In the genomic region with DNA sequence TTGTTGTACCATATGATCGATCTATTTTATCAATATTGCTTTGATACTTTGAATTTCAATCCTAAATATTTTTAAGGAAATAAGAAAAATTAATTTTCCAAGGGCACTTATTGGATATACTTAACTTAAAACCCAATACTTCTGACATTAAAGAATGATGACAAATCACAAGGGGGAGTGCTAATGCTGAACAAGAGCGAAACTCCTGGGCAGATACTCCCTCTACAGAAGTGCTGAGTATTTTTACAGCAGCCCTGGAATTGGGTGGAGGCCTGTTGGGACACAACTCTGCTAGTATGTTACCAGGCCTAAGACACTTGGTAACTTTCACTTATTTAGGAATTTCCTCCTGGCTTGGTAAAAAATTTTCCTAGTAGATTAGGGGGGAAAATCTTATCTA, we compare ENCODE assay signal across 9 cellular contexts. TPM values are rescaled to one million over a fixed set of nuclear protein-coding genes. Genes with fewer than 3 reads are reported as not detected.
A peak's percentile ranks its signal among the peaks of the same experiment; 100 is the strongest.
DNase-seq lines count a peak whose midpoint lies in the region; ATAC-seq and TF ChIP-seq lines count a peak whose summit lies in the region.
"Had no signal": no experiment of that assay in that cellular context is flagged by ENCODE, and none has a peak within 500 bp of the region (broad histone marks: within the 10 kb centered on the region; RNA-seq: fewer than 3 reads in every experiment).

No MANE protein-coding gene starts in this region.

- TF ChIP-seq RAD21 in Ishikawa (IDR thresholded peaks at IDR 0.05; ENCODE audit: low read depth): peak; percentile 16; the same call in 1 of the 2 replicates

- no peaks in the 10 kb centered on the region for H3K27me3 ChIP-seq in body of pancreas
- no peaks in the 10 kb centered on the region for H3K27me3 ChIP-seq in esophagus squamous epithelium

- DNase-seq in AG10803 (ENCODE audit: low read depth): peak; percentile 60
- peak; percentile 26 for DNase-seq in cerebellar cortex (ENCODE audit: low spot score)
- DNase-seq in left lobe of liver (ENCODE audit: low spot score): no peak
- no peak for DNase-seq in body of pancreas
- no peak for DNase-seq in esophagus squamous epithelium (lab: John Stamatoyannopoulos, UW)
- DNase-seq: NCI-H526 treated with DMSO at 0.1 percent for 48 hours had no signal

- H3K27ac ChIP-seq in body of pancreas: no peak overlapping the region
- peak overlapping the region in 2 of 4 donors; percentile 25 to 57 for H3K27ac ChIP-seq in esophagus squamous epithelium

- intact Hi-C loops in body of pancreas (cut with DNase I): no loop called here
- intact Hi-C loops in esophagus squamous epithelium (cut with DNase I): no loop called here

- H3K36me3 ChIP-seq in body of pancreas (replicated peaks in 1 of 2; ENCODE audit: insufficient read depth in 1 of 2, low read depth in 2 of 2) (no peaks in the 10 kb centered on the region), esophagus squamous epithelium (peaks cover 6 to 91% (median 22%) of the 10 kb centered on the region in 3 donors)

- TF ChIP-seq EP300 in Ishikawa (IDR thresholded peaks at IDR 0.05; ENCODE audit: borderline replicate concordance): no peak

- no peak for TF ChIP-seq POLR2A in body of pancreas (IDR thresholded peaks at IDR 0.05)
- no peak for TF ChIP-seq POLR2A in esophagus squamous epithelium (IDR thresholded peaks at IDR 0.05)

- H3K4me3 ChIP-seq in AG10803 (ENCODE audit: low read length) (no peak overlapping the region), body of pancreas (no peak overlapping the region), esophagus squamous epithelium (no peak overlapping the region)

- ATAC-seq in left lobe of liver: peak; percentile 74
- ATAC-seq in body of pancreas: no peak
- no peak for ATAC-seq in HG03520 (IDR thresholded peaks at IDR 0.05; ENCODE audit: unreplicated experiment)
- ATAC-seq in HG02938 (IDR thresholded peaks at IDR 0.05; ENCODE audit: unreplicated experiment): no peak

- WGBS in body of pancreas, 2 donors: 84% methylated on average over 2 of the region's 2 CpGs
- 59 to 67% methylated on average over 2 of the region's 2 CpGs for WGBS in esophagus squamous epithelium, 2 donors

- H3K9me3 ChIP-seq in body of pancreas (peaks cover 0 to 8% (median 0%) of the 10 kb centered on the region in 3 donors), esophagus squamous epithelium (peaks cover 0 to 6% (median 3%) of the 10 kb centered on the region in 3 donors)

- TF ChIP-seq CTCF in AG10803 (conservative IDR thresholded peaks at IDR 0.05; ENCODE audit: low read length) (peak; percentile 39), body of pancreas (IDR thresholded peaks at IDR 0.05) (peak in 2 of 7 experiments; percentile 9 to 20), esophagus squamous epithelium (IDR thresholded peaks at IDR 0.05) (peak in 3 of 6 experiments; percentile 9 to 31 (median 23))

- H3K4me1 ChIP-seq in body of pancreas: no peaks in the 10 kb centered on the region
- H3K4me1 ChIP-seq in esophagus squamous epithelium: peaks cover 0 to 8% (median 4%) of the 10 kb centered on the region in 3 donors

TF ChIP-seq in Ishikawa, 13 proteins besides CTCF, POLR2A, EP300 and RAD21:
- TF ChIP-seq YY1 (IDR thresholded peaks at IDR 0.05; ENCODE audit: low read depth) (no peak), FOXM1 (IDR thresholded peaks at IDR 0.05; ENCODE audit: borderline replicate concordance, low read depth) (no peak), NFIC (IDR thresholded peaks at IDR 0.05) (no peak), EGR1 (IDR thresholded peaks at IDR 0.05) (no peak), TEAD4 (IDR thresholded peaks at IDR 0.05) (no peak), CEBPB (IDR thresholded peaks at IDR 0.05) (no peak), TAF1 (IDR thresholded peaks at IDR 0.05; ENCODE audit: low read depth) (no peak), CREB1 (IDR thresholded peaks at IDR 0.05; ENCODE audit: low read depth) (no peak), ZBTB7A (IDR thresholded peaks at IDR 0.05; ENCODE audit: low read depth) (no peak), TCF12 (IDR thresholded peaks at IDR 0.05; ENCODE audit: low read depth) (no peak)
- TF ChIP-seq, protein P1, sequence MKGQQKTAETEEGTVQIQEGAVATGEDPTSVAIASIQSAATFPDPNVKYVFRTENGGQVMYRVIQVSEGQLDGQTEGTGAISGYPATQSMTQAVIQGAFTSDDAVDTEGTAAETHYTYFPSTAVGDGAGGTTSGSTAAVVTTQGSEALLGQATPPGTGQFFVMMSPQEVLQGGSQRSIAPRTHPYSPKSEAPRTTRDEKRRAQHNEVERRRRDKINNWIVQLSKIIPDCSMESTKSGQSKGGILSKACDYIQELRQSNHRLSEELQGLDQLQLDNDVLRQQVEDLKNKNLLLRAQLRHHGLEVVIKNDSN (IDR thresholded peaks at IDR 0.05): no peak
- TF ChIP-seq, protein P2, sequence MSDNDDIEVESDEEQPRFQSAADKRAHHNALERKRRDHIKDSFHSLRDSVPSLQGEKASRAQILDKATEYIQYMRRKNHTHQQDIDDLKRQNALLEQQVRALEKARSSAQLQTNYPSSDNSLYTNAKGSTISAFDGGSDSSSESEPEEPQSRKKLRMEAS (IDR thresholded peaks at IDR 0.05): no peak
- TF ChIP-seq, protein P3, sequence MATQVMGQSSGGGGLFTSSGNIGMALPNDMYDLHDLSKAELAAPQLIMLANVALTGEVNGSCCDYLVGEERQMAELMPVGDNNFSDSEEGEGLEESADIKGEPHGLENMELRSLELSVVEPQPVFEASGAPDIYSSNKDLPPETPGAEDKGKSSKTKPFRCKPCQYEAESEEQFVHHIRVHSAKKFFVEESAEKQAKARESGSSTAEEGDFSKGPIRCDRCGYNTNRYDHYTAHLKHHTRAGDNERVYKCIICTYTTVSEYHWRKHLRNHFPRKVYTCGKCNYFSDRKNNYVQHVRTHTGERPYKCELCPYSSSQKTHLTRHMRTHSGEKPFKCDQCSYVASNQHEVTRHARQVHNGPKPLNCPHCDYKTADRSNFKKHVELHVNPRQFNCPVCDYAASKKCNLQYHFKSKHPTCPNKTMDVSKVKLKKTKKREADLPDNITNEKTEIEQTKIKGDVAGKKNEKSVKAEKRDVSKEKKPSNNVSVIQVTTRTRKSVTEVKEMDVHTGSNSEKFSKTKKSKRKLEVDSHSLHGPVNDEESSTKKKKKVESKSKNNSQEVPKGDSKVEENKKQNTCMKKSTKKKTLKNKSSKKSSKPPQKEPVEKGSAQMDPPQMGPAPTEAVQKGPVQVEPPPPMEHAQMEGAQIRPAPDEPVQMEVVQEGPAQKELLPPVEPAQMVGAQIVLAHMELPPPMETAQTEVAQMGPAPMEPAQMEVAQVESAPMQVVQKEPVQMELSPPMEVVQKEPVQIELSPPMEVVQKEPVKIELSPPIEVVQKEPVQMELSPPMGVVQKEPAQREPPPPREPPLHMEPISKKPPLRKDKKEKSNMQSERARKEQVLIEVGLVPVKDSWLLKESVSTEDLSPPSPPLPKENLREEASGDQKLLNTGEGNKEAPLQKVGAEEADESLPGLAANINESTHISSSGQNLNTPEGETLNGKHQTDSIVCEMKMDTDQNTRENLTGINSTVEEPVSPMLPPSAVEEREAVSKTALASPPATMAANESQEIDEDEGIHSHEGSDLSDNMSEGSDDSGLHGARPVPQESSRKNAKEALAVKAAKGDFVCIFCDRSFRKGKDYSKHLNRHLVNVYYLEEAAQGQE (IDR thresholded peaks at IDR 0.05; ENCODE audit: low read depth): no peak

RNA-seq across cellular contexts. Expression of a gene that starts 46.2 kb away (rescaled TPM):
- total RNA-seq in left lobe of liver: 6.1 TPM
- total RNA-seq in body of pancreas: 1 to 10 TPM; 5.9 to 9.9 TPM
- total RNA-seq in esophagus squamous epithelium: 10 to 100 TPM; 18.6 to 36.0 (median 24.4) TPM

RNA-seq across cellular contexts. Expression of a gene that starts 49.6 kb away (rescaled TPM):
- total RNA-seq in left lobe of liver (62.3 TPM), body of pancreas (10 to 100 TPM; 62.0 to 90.3 TPM), esophagus squamous epithelium (100 to 1,000 TPM in 2 of 4 donors, 10 to 100 TPM in 2; 65.1 to 113 (median 88.2) TPM)

Comparison
In these comparisons a context has a peak if more than half of its experiments do, and no peak if none do; other contexts are left out.
1. DNase-seq: peak in AG10803 (single experiment) and cerebellar cortex (single experiment); none in left lobe of liver (single experiment), body of pancreas (0 of 4) and esophagus squamous epithelium (single experiment).